ENCODE assay signal across 8 cellular contexts in the genomic region with DNA sequence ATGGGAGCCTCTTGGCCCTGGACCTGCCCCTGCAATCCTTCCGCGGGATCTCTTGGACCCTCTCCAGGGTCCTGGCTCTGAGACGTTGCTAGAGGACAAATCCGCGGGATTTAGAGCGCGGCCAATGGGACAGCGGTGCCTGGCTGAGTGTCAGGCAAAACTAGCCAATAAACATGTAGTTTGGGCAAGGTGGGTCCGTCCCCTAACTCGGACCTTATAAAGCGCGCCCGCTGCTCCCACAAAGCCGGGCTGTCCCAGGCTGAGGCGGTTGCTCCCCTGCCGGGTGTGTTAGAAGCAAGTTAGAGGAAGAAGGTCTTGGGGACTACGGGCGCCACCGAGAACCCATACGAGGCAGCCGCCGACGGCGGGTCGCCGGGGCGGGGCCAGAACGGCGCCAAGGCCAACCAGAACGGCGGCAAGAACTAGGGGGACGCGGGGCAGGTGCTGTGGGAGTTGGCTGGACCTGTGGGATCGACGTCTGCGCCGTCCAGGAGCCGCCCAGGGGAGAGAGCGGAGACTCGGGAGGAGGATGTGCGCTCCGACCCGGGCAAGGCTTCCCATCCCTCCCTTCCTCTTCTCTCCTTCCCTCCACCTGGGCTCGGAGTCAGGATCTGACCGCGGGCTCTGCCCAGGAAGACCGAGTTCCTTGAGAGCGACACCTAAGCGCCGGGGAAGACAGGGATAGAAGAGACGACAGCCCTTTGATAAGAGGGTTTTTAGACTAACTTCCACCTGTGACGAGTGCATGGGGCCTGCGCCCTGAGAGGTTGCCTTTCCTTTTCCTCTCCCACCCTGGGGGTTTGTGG. TPM values are rescaled to one million over a fixed set of nuclear protein-coding genes. Genes with fewer than 3 reads are reported as not detected.
DNase-seq lines count a peak whose midpoint lies in the region; ATAC-seq and TF ChIP-seq lines count a peak whose summit lies in the region.

No MANE protein-coding gene starts in this region.

- no peak overlapping the region for H3K27ac Mint-ChIP-seq in progenitor cell of endocrine pancreas

- peaks cover 0 to 17% of the 10 kb centered on the region in 2 donors for H3K4me1 ChIP-seq in right atrium auricular region

- H3K4me3 Mint-ChIP-seq in progenitor cell of endocrine pancreas (ENCODE audit: low read depth): no peak overlapping the region

- H3K4me3 ChIP-seq in right atrium auricular region: peak overlapping the region; percentile 65 to 76

- peak overlapping the region; percentile 75 to 76 for H3K27ac ChIP-seq in right atrium auricular region

- DNase-seq in NCI-H128 (lab: John Stamatoyannopoulos, UW; ENCODE audit: unreplicated experiment) (peak; percentile 89), SW 1271 (lab: John Stamatoyannopoulos, UW) (peak; percentile 83 to 89), anterior cingulate cortex (lab: John Stamatoyannopoulos, UW) (peak; percentile 25 to 95 (median 78)), right atrium auricular region (ENCODE audit: low spot score) (peak; percentile 95), progenitor cell of endocrine pancreas (ENCODE audit: low spot score, unreplicated experiment) (peak; percentile 86), NK-92 (lab: John Stamatoyannopoulos, UW; ENCODE audit: unreplicated experiment) (no peak)

- H3K4me1 Mint-ChIP-seq in progenitor cell of endocrine pancreas (ENCODE audit: low read depth): peaks cover 6% of the 10 kb centered on the region

- no peaks in the 10 kb centered on the region for H3K9me3 Mint-ChIP-seq in progenitor cell of endocrine pancreas (ENCODE audit: low read depth)

- peak; percentile 71 for TF ChIP-seq POLR2A in GM15510 (IDR thresholded peaks at IDR 0.05; ENCODE audit: borderline replicate concordance, extremely low read depth, insufficient read length)

- peaks cover 11% of the 10 kb centered on the region for H3K36me3 Mint-ChIP-seq in progenitor cell of endocrine pancreas (ENCODE audit: insufficient read depth)

- TF ChIP-seq CTCF in right atrium auricular region (IDR thresholded peaks at IDR 0.05) (no peak), progenitor cell of endocrine pancreas (IDR thresholded peaks at IDR 0.05; ENCODE audit: unreplicated experiment) (no peak)

- no peaks in the 10 kb centered on the region for H3K36me3 ChIP-seq in right atrium auricular region

- no peaks in the 10 kb centered on the region for H3K9me3 ChIP-seq in right atrium auricular region

- peak; percentile 93 for ATAC-seq in HG02798 (IDR thresholded peaks at IDR 0.05; ENCODE audit: poor library complexity, unreplicated experiment)

- no peaks in the 10 kb centered on the region for H3K27me3 ChIP-seq in right atrium auricular region

- H3K27me3 Mint-ChIP-seq in progenitor cell of endocrine pancreas: no peaks in the 10 kb centered on the region

RNA-seq across cellular contexts. Expression of gene TMEM14A, which starts 6.5 kb away (rescaled TPM):
- total RNA-seq in right atrium auricular region (10 to 100 TPM; 13.2 to 13.4 TPM), progenitor cell of endocrine pancreas (29.7 and 33.6 TPM in 2 replicates)
